ENCODE assay signal across 17 cellular contexts in genomic region chr2:160111951-160112798, GRCh38. TPM values are rescaled to one million over a fixed set of nuclear protein-coding genes. Genes with fewer than 3 reads are reported as not detected.
DNase-seq lines count a peak whose midpoint lies in the region; ATAC-seq, FAIRE-seq and TF ChIP-seq lines count a peak whose summit lies in the region.
"Had no signal": no experiment of that assay in that cellular context is flagged by ENCODE, and none has a peak within 500 bp of the region (broad histone marks: within the 10 kb centered on the region; RNA-seq: fewer than 3 reads in every experiment).

No MANE protein-coding gene starts in this region.

- peak in 1 of 2 experiments; percentile 51; a peak in 1 of 4 replicates for TF ChIP-seq EP300 in GM12878 (IDR thresholded peaks at IDR 0.05; ENCODE audit: borderline replicate concordance in 1 of 2, control insufficient read depth in 1 of 2, low read depth in 2 of 2, low read length in 2 of 2)

- H3K9me3 ChIP-seq in GM12878 (replicated peaks; ENCODE audit: control insufficient read depth, insufficient read depth, low read length) (no peaks in the 10 kb centered on the region), vagina (no peaks in the 10 kb centered on the region)
- H3K9me3 ChIP-seq: suprapubic skin had no signal

- TF ChIP-seq POLR2A in GM12878 (IDR thresholded peaks at IDR 0.05; ENCODE audit: low read depth, low read length) (no peak), vagina (IDR thresholded peaks at IDR 0.05) (no peak)

- SMC1A ChIA-PET in GM12878 (lab: Charles Lee; ENCODE audit: uncharacterized antibody, unreplicated experiment): interaction anchor here (0.6 to 2.8 kb wide), 8 partner anchors 11 to 1162 kb away, joined by 3 to 44 read pairs (median 4); no protein-coding TSS in a partner anchor

- no peak overlapping the region for H3K4me3 ChIP-seq in GM12878
- H3K4me3 ChIP-seq in vagina: no peak overlapping the region
- H3K4me3 ChIP-seq: SK-N-MC, suprapubic skin had no signal

- RAD21 ChIA-PET in GM12878 (lab: Charles Lee; ENCODE audit: unreplicated experiment): interaction anchor here (0.6 to 3.9 kb wide), 6 partner anchors 12 to 952 kb away, joined by 3 to 51 read pairs (median 4); no protein-coding TSS in a partner anchor

- POLR2A ChIA-PET in GM12878 (lab: Charles Lee): interaction anchor here (0.7 kb wide), 1 partner anchor 177 kb away, joined by 4 read pairs; no protein-coding TSS in a partner anchor

- CTCF ChIA-PET in GM12878 (lab: Yijun Ruan, JAX): interaction anchor here (0.6 to 4.9 kb wide), 7 partner anchors 25 to 882 kb away, joined by 3 to 122 read pairs (median 4); no protein-coding TSS in a partner anchor

- H3K4me2 ChIP-seq in GM12878 (ENCODE audit: control insufficient read depth, insufficient read depth): peak overlapping the region; percentile 44

- H3K9ac ChIP-seq in GM12878 (ENCODE audit: control insufficient read depth, insufficient read depth, low read length): no peak overlapping the region

- BruUV-seq in GM12878 (replicated peaks; lab: Mats Ljungman, UMichigan): no TSS peak

- no peak for TF ChIP-seq RAD21 in GM12878 (IDR thresholded peaks at IDR 0.05; ENCODE audit: insufficient read depth, low read depth, low read length)

- in situ Hi-C loops in GM12878 (cut with MboI): no loop called here

- no peak overlapping the region for H3K27ac ChIP-seq in GM12878 (ENCODE audit: control insufficient read depth, insufficient read depth)
- H3K27ac ChIP-seq in vagina: no peak overlapping the region
- H3K27ac ChIP-seq: SK-N-MC, suprapubic skin had no signal

- FAIRE-seq in GM12878 (lab: Jason Lieb, UNC): peak; percentile 57

- H3K4me1 ChIP-seq in GM12878 (ENCODE audit: control insufficient read depth, insufficient read depth, low read length) (peaks cover 13% of the 10 kb centered on the region), vagina (peaks cover 5% of the 10 kb centered on the region)

- ATAC-seq in GM18867 (IDR thresholded peaks at IDR 0.05; ENCODE audit: unreplicated experiment): peak; percentile 76
- ATAC-seq in GM21528 (IDR thresholded peaks at IDR 0.05; ENCODE audit: low FRiP score, unreplicated experiment): peak; percentile 70
- peak; percentile 69 for ATAC-seq in HG03045 (IDR thresholded peaks at IDR 0.05; ENCODE audit: unreplicated experiment)
- ATAC-seq in GM12878: peak; percentile 86
- ATAC-seq: activated CD4-positive, alpha-beta T cell treated with anti-CD3 and anti-CD28 coated beads for 36 hours; CD8-positive, alpha-beta T cell had no signal

- 1% methylated on average over 8 of the region's 8 CpGs for WGBS in GM12878 (ENCODE audit: insufficient coverage, insufficient replicate concordance, low lambda C conversion rate, missing lambda C conversion rate)

- intact Hi-C loops in GM12878 (cut with micrococcal nuclease; ENCODE audit: unreplicated experiment) (loop anchor here (5.0 to 10.0 kb wide), 4 partner anchors 155 to 883 kb away; no protein-coding TSS in a partner anchor), vagina (cut with DNase I) (loop anchor here (5.0 kb wide), 1 partner anchor 875 kb away; no protein-coding TSS in a partner anchor)

- TF ChIP-seq CTCF in GM12878 (IDR thresholded peaks at IDR 0.05 in 2 of 3, conservative IDR thresholded peaks at IDR 0.05 in 1 of 3; ENCODE audit: control insufficient read depth in 2 of 3, extremely low read depth in 1 of 3, insufficient read depth in 1 of 3, low read depth in 3 of 3, low read length in 3 of 3) (no peak), vagina (IDR thresholded peaks at IDR 0.05) (no peak)

- H3K27me3 ChIP-seq in GM12878 (replicated peaks in 1 of 2; ENCODE audit: control insufficient read depth in 2 of 2, insufficient read depth in 2 of 2, low read length in 1 of 2) (no peaks in the 10 kb centered on the region), vagina (no peaks in the 10 kb centered on the region)
- H3K27me3 ChIP-seq: suprapubic skin had no signal

- H3K79me2 ChIP-seq in GM12878 (ENCODE audit: control insufficient read depth, insufficient read depth, low read length): no peaks in the 10 kb centered on the region

- no peak overlapping the region for H2AFZ ChIP-seq in GM12878 (ENCODE audit: control insufficient read depth, low read depth, low read length)

- H4K20me1 ChIP-seq in GM12878 (ENCODE audit: control insufficient read depth, insufficient read depth): no peaks in the 10 kb centered on the region

- no peaks in the 10 kb centered on the region for H3K36me3 ChIP-seq in GM12878 (ENCODE audit: control insufficient read depth in 2 of 2, insufficient read depth in 2 of 2, low read length in 1 of 2)
- no peaks in the 10 kb centered on the region for H3K36me3 ChIP-seq in vagina
- H3K36me3 ChIP-seq: suprapubic skin had no signal

- DNase-seq in GM12878 (ENCODE audit: low read depth, low spot score): peak; percentile 55
- DNase-seq in vagina (ENCODE audit: extremely low spot score in 2 of 2): no peak
- DNase-seq in SKM-1 treated with dmso at 0.1 percent for 144 hours (lab: John Stamatoyannopoulos, UW; ENCODE audit: unreplicated experiment): no peak
- DNase-seq in CD1c-positive myeloid dendritic cell (ENCODE audit: extremely low spot score): no peak
- DNase-seq in NCI-H526 (lab: John Stamatoyannopoulos, UW): no peak
- DNase-seq: activated CD4-positive, alpha-beta T cell treated with anti-CD3 and anti-CD28 coated beads for 36 hours; activated effector memory CD4-positive, alpha-beta T cell treated with anti-CD3 and anti-CD28 coated beads, Interleukin-2, amount 50 U/mL, for 16 hours; CD8-positive, alpha-beta T cell; central memory CD4-positive, alpha-beta T cell; erythroblast; midbrain; NCI-H526 treated with DMSO at 0.1 percent for 48 hours had no signal

TF ChIP-seq in GM12878, 131 proteins besides CTCF, POLR2A, EP300 and RAD21 (continues in another document):
- TF ChIP-seq CEBPZ (IDR thresholded peaks at IDR 0.05; ENCODE audit: low read depth, low read length): no peak
- no peak for TF ChIP-seq ZZZ3 (IDR thresholded peaks at IDR 0.05; ENCODE audit: control insufficient read depth, insufficient read length, low read depth)
- TF ChIP-seq TCF12 (IDR thresholded peaks at IDR 0.05; ENCODE audit: low read depth, low read length): 0 out of 2 replicates have a peak, but pooled peaks have one; percentile 14
- TF ChIP-seq PAX8 (IDR thresholded peaks at IDR 0.05): no peak
- peak; percentile 52; the same call in 1 of the 2 replicates for TF ChIP-seq ATF2 (IDR thresholded peaks at IDR 0.05; ENCODE audit: low read length)
- TF ChIP-seq DPF2 (IDR thresholded peaks at IDR 0.05): peak; percentile 64; the same call in 1 of the 2 replicates

RNA-seq across cellular contexts. Expression of gene PLA2R1, which starts 49.8 kb away (rescaled TPM):
- 0.06 and 0.17 TPM in 2 replicates for total RNA-seq in GM12878 (2013; cell fraction: nucleolus; rRNA removed)
- under 0.01 TPM in 1 of 2 replicates, not detected in the other for total RNA-seq in GM12878 (2014; rRNA removed)
- not detected in 2 replicates for total RNA-seq in GM12878 (2014; rRNA removed; fragmentation: Illumina TruSeq; extraction: Trizol)
- total RNA-seq in GM12878 (2021): 0.05 TPM in 1 of 2 replicates, not detected in the other
- not detected for polyA plus RNA-seq in GM12878 (2011; ENCODE audit: low read depth)
- polyA plus RNA-seq in GM12878 (2011; rRNA removed): 0.04 TPM in 1 of 2 replicates, not detected in the other
- polyA plus RNA-seq in GM12878 (2011; cell fraction: cytosol; rRNA removed): not detected in 2 replicates
- polyA plus RNA-seq in GM12878 (2011; cell fraction: nucleus; rRNA removed): 0.07 TPM in 1 of 2 replicates, not detected in the other
- polyA plus RNA-seq in GM12878 (2012): 0.03 and 0.09 TPM in 2 replicates
- polyA plus RNA-seq in GM12878 (2014; fragmentation: Illumina TruSeq; extraction: Trizol): not detected in 2 replicates
- polyA plus RNA-seq in GM12878 (2014; fragmentation: Nextera tagmentation; extraction: Ambion mirVana): under 1 TPM; 0.02 to 0.05 TPM
- polyA plus RNA-seq in GM12878 (2014; rRNA removed): 0.01 TPM in 1 of 2 replicates, not detected in the other
- polyA plus RNA-seq in GM12878 (2016; fragmentation: Nextera tagmentation; extraction: Ambion mirVana): under 1 TPM in 1 of 2 experiments, not detected in 1; 0.03 TPM
- not detected in 2 replicates for polyA minus RNA-seq in GM12878 (2011; rRNA and poly(A)+ RNA removed)
- not detected in 2 replicates for polyA minus RNA-seq in GM12878 (2011; cell fraction: cytosol; rRNA and poly(A)+ RNA removed)
- polyA minus RNA-seq in GM12878 (2011; cell fraction: nucleus; rRNA and poly(A)+ RNA removed): not detected in 2 replicates
- total RNA-seq in vagina: 24.3 TPM
- total RNA-seq: CD8-positive, alpha-beta T cell had no signal

Comparison
In these comparisons a context has a peak if more than half of its experiments do, and no peak if none do; other contexts are left out.
1. RNA of gene PLA2R1, which starts 49.8 kb away (total RNA-seq): 24.3 TPM in vagina (single experiment); under 0.01 to 0.17 TPM in GM12878; every median in the first group is over 10 times any median in the second.
2. Peak in every context shown above with its lines, with median percentiles within 50 percentile points of each other: ATAC-seq.